In the genomic region with DNA sequence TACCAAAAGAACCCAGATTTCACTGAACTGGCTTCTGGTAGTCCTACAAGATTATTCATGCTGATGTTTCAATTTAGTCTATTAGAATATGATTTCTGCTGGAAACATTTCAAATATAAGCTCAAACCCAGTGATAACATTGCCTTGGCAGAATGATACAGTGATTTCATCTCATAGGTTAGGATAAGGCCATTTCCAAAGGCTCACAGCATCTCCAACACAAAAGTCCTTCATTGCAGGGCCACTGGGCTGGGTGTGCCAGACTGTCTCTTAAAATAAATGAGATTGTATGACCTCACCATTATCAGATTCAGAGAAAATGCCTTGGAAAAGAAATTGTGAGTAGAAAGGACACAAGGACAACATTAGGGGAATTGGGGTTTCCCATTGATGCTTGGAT, we compare ENCODE assay signal across 30 cellular contexts. TPM values are rescaled to one million over a fixed set of nuclear protein-coding genes. Genes with fewer than 3 reads are reported as not detected.
"Had no signal": no experiment of that assay in that cellular context is flagged by ENCODE, and none has a peak within 500 bp of the region (broad histone marks: within the 10 kb centered on the region; RNA-seq: fewer than 3 reads in every experiment).

No MANE protein-coding gene starts in this region.

- H3K27ac ChIP-seq: hepatocyte, neural progenitor cell, neutrophil, ovary, skin epidermis, stomach, uterus had no signal

- DNase-seq: islet precursor cell; mesendoderm; naive B cell; natural killer cell; nephron progenitor cell; occipital lobe; ovary; right cardiac atrium; stimulated activated CD4-positive, alpha-beta T cell treated with anti-CD3 and anti-CD28 coated beads, Interleukin-12 subunit alpha, Interleukin-12 subunit beta, amount 100 ng/mL, for 4 hours; stimulated activated CD4-positive, alpha-beta T cell treated with anti-CD3 and anti-CD28 coated beads, Interleukin-15, amount 100 ng/mL, for 24 hours; stimulated activated CD4-positive, alpha-beta T cell treated with anti-CD3 and anti-CD28 coated beads, Interleukin-2, amount 100 ng/mL, for 24 hours; stimulated activated CD4-positive, alpha-beta T cell treated with anti-CD3 and anti-CD28 coated beads, Interleukin-4, amount 100 ng/mL, for 1 hour; stimulated activated naive B cell treated with anti-CD40 and anti-IgM and Interleukin-4, amounts not matched to agents 10 μg/mL and 1 μg/mL and 100 μg/mL, for 72 hours; stimulated activated naive CD8-positive, alpha-beta T cell treated with anti-CD3 and anti-CD28 coated beads, Interleukin-15, Interleukin-2, amounts not matched to agents 100 U/mL and 50 U/mL, for 24 hours; stomach; uterus had no signal

- H3K9ac ChIP-seq: neural progenitor cell had no signal

- H3K36me3 ChIP-seq: neural progenitor cell, neutrophil, ovary, stomach, tibial nerve, uterus had no signal

- ATAC-seq: left lobe of liver; natural killer cell; sciatic nerve; stimulated activated naive B cell treated with anti-CD40 and anti-IgM and Interleukin-4, amounts not matched to agents 10 μg/mL and 1 μg/mL and 100 μg/mL, for 72 hours; stimulated activated naive CD8-positive, alpha-beta T cell treated with anti-CD3 and anti-CD28 coated beads, Interleukin-15, Interleukin-2, amounts not matched to agents 100 U/mL and 50 U/mL, for 24 hours had no signal

- H3K4me2 ChIP-seq: hepatocyte, neural progenitor cell had no signal

- H3K4me1 Mint-ChIP-seq: naive B cell; natural killer cell; stimulated activated naive B cell treated with anti-CD40 and anti-IgM and Interleukin-4, amounts not matched to agents 10 μg/mL and 1 μg/mL and 100 μg/mL, for 72 hours had no signal

- H3K27me3 Mint-ChIP-seq: stimulated activated naive B cell treated with anti-CD40 and anti-IgM and Interleukin-4, amounts not matched to agents 10 μg/mL and 1 μg/mL and 100 μg/mL, for 72 hours had no signal

- H3K36me3 Mint-ChIP-seq: mesothelial cell of epicardium; naive B cell; natural killer cell; neural progenitor cell; stimulated activated naive B cell treated with anti-CD40 and anti-IgM and Interleukin-4, amounts not matched to agents 10 μg/mL and 1 μg/mL and 100 μg/mL, for 72 hours had no signal

- H3K79me2 ChIP-seq: hepatocyte had no signal

- H3K27me3 ChIP-seq: hepatocyte, neural progenitor cell, neutrophil, ovary, stomach, tibial nerve, uterus had no signal

- H2AFZ ChIP-seq: hepatocyte, neural progenitor cell had no signal

- H3K4me3 ChIP-seq: hepatocyte, lung, neural progenitor cell, ovary, skin epidermis, stomach, tibial nerve, uterus had no signal

- H3K4me3 Mint-ChIP-seq: mesothelial cell of epicardium; naive B cell; natural killer cell; nephron progenitor cell; neural progenitor cell; stimulated activated naive B cell treated with anti-CD40 and anti-IgM and Interleukin-4, amounts not matched to agents 10 μg/mL and 1 μg/mL and 100 μg/mL, for 72 hours; type B pancreatic cell had no signal

- H3K9me3 ChIP-seq: neutrophil, ovary, stomach, tibial nerve, uterus had no signal

- H3K27ac Mint-ChIP-seq: mesothelial cell of epicardium; naive B cell; natural killer cell; nephron progenitor cell; neural progenitor cell; progenitor cell of endocrine pancreas; stimulated activated naive B cell treated with anti-CD40 and anti-IgM and Interleukin-4, amounts not matched to agents 10 μg/mL and 1 μg/mL and 100 μg/mL, for 72 hours; type B pancreatic cell had no signal

- H3K9me3 Mint-ChIP-seq: mesothelial cell of epicardium, nephron progenitor cell, type B pancreatic cell had no signal

RNA-seq across cellular contexts. Expression of gene NGF, which starts 30.4 kb away (rescaled TPM):
- total RNA-seq: mononuclear cell, natural killer cell, pulmonary artery endothelial cell, renal cortical epithelial cell had no signal
